13 cellular contexts compared by ENCODE assay signal in the genomic region with DNA sequence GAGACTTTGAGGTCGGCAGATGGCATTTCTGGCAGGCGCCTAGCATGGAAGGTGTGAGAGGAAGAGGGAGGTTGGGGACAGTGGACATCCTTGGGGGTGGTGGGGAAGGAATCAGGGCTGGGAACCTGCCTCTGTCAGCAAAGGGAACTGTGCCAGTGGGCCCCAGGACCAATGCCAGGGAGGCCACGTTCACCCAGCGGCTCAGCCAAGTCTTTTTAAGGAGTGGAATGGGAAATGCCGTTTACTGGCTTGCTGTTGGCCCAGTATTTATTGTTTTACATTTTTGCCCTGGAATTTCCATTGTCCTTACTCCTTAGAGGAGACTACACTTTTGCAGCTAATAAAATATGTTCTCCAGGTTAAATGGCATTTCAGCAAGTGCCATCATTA.
DNase-seq lines count a peak whose midpoint lies in the region; ATAC-seq and TF ChIP-seq lines count a peak whose summit lies in the region.
"Had no signal": no experiment of that assay in that cellular context is flagged by ENCODE, and none has a peak within 500 bp of the region (broad histone marks: within the 10 kb centered on the region; RNA-seq: fewer than 3 reads in every experiment).

No MANE protein-coding gene starts in this region.

- intact Hi-C loops in tibial artery (cut with DNase I; ENCODE audit: low total_unique reads): no loop called here

- peak overlapping the region; percentile 48 to 50 for H3K27ac ChIP-seq in tibial artery
- H3K27ac ChIP-seq: foreskin keratinocyte, SJCRH30 had no signal

- peak; percentile 61 for DNase-seq in M059J (ENCODE audit: low read depth)
- peak; percentile 73 for DNase-seq in cerebellum (ENCODE audit: low spot score)
- DNase-seq in medulla oblongata (ENCODE audit: extremely low spot score): peak; percentile 32
- DNase-seq in tibial artery: peak in 1 of 2 donors; percentile 78
- no peak for DNase-seq in activated naive CD4-positive, alpha-beta T cell (lab: John Stamatoyannopoulos, UW)
- DNase-seq in cortex of kidney (lab: John Stamatoyannopoulos, UW): no peak
- DNase-seq: activated CD4-positive, alpha-beta T cell treated with anti-CD3 and anti-CD28 coated beads, Interleukin-2, amount 50 U/mL, for 1 hour; activated T-cell treated with anti-CD3 and anti-CD28 coated beads, Interleukin-2, amount 50 U/mL, for 4 hours; CD4-positive, alpha-beta T cell; foreskin keratinocyte; NCI-H1092; SJCRH30 had no signal

- no peaks in the 10 kb centered on the region for H3K36me3 ChIP-seq in tibial artery
- H3K36me3 ChIP-seq: SJCRH30 had no signal

- no peaks in the 10 kb centered on the region for H3K9me3 ChIP-seq in tibial artery
- H3K9me3 ChIP-seq: SJCRH30 had no signal

- H3K27me3 ChIP-seq in tibial artery: no peaks in the 10 kb centered on the region
- H3K27me3 ChIP-seq: foreskin keratinocyte, SJCRH30 had no signal

- H3K4me3 ChIP-seq in tibial artery: no peak overlapping the region
- H3K4me3 ChIP-seq: SJCRH30 had no signal

- TF ChIP-seq CTCF in tibial artery (IDR thresholded peaks at IDR 0.05): no peak

- ATAC-seq in HG03039 (IDR thresholded peaks at IDR 0.05; ENCODE audit: unreplicated experiment): no peak
- ATAC-seq: activated T-cell treated with anti-CD3 and anti-CD28 coated beads, Interleukin-2, amount 50 U/mL, for 4 hours had no signal

- peaks cover 0 to 27% (median 23%) of the 10 kb centered on the region in 4 donors for H3K4me1 ChIP-seq in tibial artery
- H3K4me1 ChIP-seq: SJCRH30 had no signal

Comparison
In these comparisons a context has a peak if more than half of its experiments do, and no peak if none do; other contexts are left out.
1. DNase-seq: peak in M059J (single experiment), cerebellum (single experiment) and medulla oblongata (single experiment); none in activated naive CD4-positive, alpha-beta T cell (0 of 4) and cortex of kidney (single experiment).